In genomic region chr4:95051689-95052026, GRCh38 we compare ENCODE assay signal across 24 cellular contexts.
A peak's percentile ranks its signal among the peaks of the same experiment; 100 is the strongest.
DNase-seq lines count a peak whose midpoint lies in the region; ATAC-seq, FAIRE-seq and TF ChIP-seq lines count a peak whose summit lies in the region.
"Had no signal": no experiment of that assay in that cellular context is flagged by ENCODE, and none has a peak within 500 bp of the region (broad histone marks: within the 10 kb centered on the region; RNA-seq: fewer than 3 reads in every experiment).

No MANE protein-coding gene starts in this region.

- no peak overlapping the region for H2BK15ac ChIP-seq in neuronal stem cell (ENCODE audit: low read length)

- TF ChIP-seq CTCF in DND-41 (IDR thresholded peaks at IDR 0.05; ENCODE audit: borderline replicate concordance, extremely low read depth, low read length, poor library complexity, severe bottlenecking) (no peak), K562 (IDR thresholded peaks at IDR 0.05 in 2 of 3, conservative IDR thresholded peaks at IDR 0.05 in 1 of 3; ENCODE audit: insufficient read depth in 2 of 3, low read depth in 1 of 3, low read length in 3 of 3) (no peak), endothelial cell of umbilical vein (IDR thresholded peaks at IDR 0.05; ENCODE audit: extremely low read depth in 1 of 2, insufficient read depth in 1 of 2, low read depth in 1 of 2, low read length in 2 of 2) (no peak)

- no peak overlapping the region for H2AK5ac ChIP-seq in neuronal stem cell (ENCODE audit: low read depth, low read length)

- no peak overlapping the region for H3K23ac ChIP-seq in neuronal stem cell (ENCODE audit: low read depth, low read length, poor library complexity)

- H3K4me1 ChIP-seq in DND-41 (ENCODE audit: insufficient read depth, low read length) (peaks cover 49% of the 10 kb centered on the region), K562 (replicated peaks in 1 of 2; ENCODE audit: control insufficient read depth in 2 of 2, insufficient read depth in 2 of 2, low read length in 2 of 2) (no peaks in the 10 kb centered on the region), endothelial cell of umbilical vein (ENCODE audit: control insufficient read depth, extremely low read depth, insufficient read depth, low read length) (no peaks in the 10 kb centered on the region), neuronal stem cell (ENCODE audit: control insufficient read depth in 2 of 2, insufficient read depth in 1 of 2, low read depth in 1 of 2, low read length in 2 of 2) (peaks cover 4 to 35% of the 10 kb centered on the region in 2 donors)

- no peak overlapping the region for H3K14ac ChIP-seq in neuronal stem cell (ENCODE audit: low read length)

- no peaks in the 10 kb centered on the region for H3K79me1 ChIP-seq in neuronal stem cell (ENCODE audit: low read depth, low read length)

- TF ChIP-seq EP300 in K562 (IDR thresholded peaks at IDR 0.05; ENCODE audit: low read length): no peak

- H3K9me3 ChIP-seq in DND-41 (ENCODE audit: insufficient read depth, low read length, severe bottlenecking) (no peaks in the 10 kb centered on the region), K562 (replicated peaks; ENCODE audit: control insufficient read depth, insufficient read depth, low read depth, low read length) (no peaks in the 10 kb centered on the region), endothelial cell of umbilical vein (replicated peaks; ENCODE audit: control insufficient read depth, insufficient read depth, low read length) (no peaks in the 10 kb centered on the region), neuronal stem cell (replicated peaks in 1 of 2; ENCODE audit: control insufficient read depth in 2 of 2, insufficient read depth in 1 of 2, low read depth in 1 of 2, low read length in 2 of 2) (no peaks in the 10 kb centered on the region)
- H3K9me3 ChIP-seq: esophagus muscularis mucosa, tibial nerve had no signal

- H2AFZ ChIP-seq in DND-41 (ENCODE audit: low read depth, low read length) (peak overlapping the region; percentile 64), K562 (ENCODE audit: low read depth, low read length) (peak overlapping the region; percentile 40), endothelial cell of umbilical vein (ENCODE audit: low read depth, low read length) (peak overlapping the region; percentile 85), neuronal stem cell (ENCODE audit: low read length) (no peak overlapping the region)

- H3K27me3 ChIP-seq in DND-41 (ENCODE audit: insufficient read depth, low read length, poor library complexity) (no peaks in the 10 kb centered on the region), K562 (ENCODE audit: control insufficient read depth in 2 of 2, insufficient read depth in 2 of 2, low read length in 2 of 2) (no peaks in the 10 kb centered on the region), endothelial cell of umbilical vein (ENCODE audit: control insufficient read depth in 2 of 2, insufficient read depth in 2 of 2, low read length in 2 of 2) (no peaks in the 10 kb centered on the region), neuronal stem cell (ENCODE audit: control insufficient read depth in 3 of 3, insufficient read depth in 3 of 3, low read depth in 1 of 3, low read length in 3 of 3) (no peaks in the 10 kb centered on the region)
- H3K27me3 ChIP-seq: esophagus muscularis mucosa, tibial nerve had no signal

- no peak; the same call in 1 of the 3 replicates for ATAC-seq in DND-41 (ENCODE audit: insufficient read depth, low read depth)
- no peak for ATAC-seq in K562
- no peak for ATAC-seq in GM21723 (IDR thresholded peaks at IDR 0.05; ENCODE audit: unreplicated experiment)
- ATAC-seq in HG03095 (IDR thresholded peaks at IDR 0.05; ENCODE audit: unreplicated experiment): no peak
- ATAC-seq: activated CD8-positive, alpha-beta T cell treated with anti-CD3 and anti-CD28 coated beads for 36 hours; CD8-positive, alpha-beta T cell; effector memory CD8-positive, alpha-beta T cell; stimulated activated naive CD8-positive, alpha-beta T cell treated with anti-CD3 and anti-CD28 coated beads, Interleukin-15, amount 100 ng/mL, for 72 hours had no signal

- no peak for TF ChIP-seq POLR2A in K562 (conservative IDR thresholded peaks at IDR 0.05)
- TF ChIP-seq POLR2A in endothelial cell of umbilical vein (IDR thresholded peaks at IDR 0.05; ENCODE audit: low read depth, low read length): no peak

- DNase-seq in DND-41 (no peak), K562 (ENCODE audit: extremely low read depth in 1 of 4, low spot score in 3 of 4) (no peak), endothelial cell of umbilical vein (ENCODE audit: low read depth, low spot score) (no peak), neuronal stem cell (ENCODE audit: low spot score) (no peak), NCI-H1694 treated with DMSO at 0.1 percent for 48 hours (lab: John Stamatoyannopoulos, UW) (no peak), UCSD-AML1 (lab: John Stamatoyannopoulos, UW; ENCODE audit: unreplicated experiment) (no peak)
- DNase-seq: activated CD8-positive, alpha-beta T cell treated with anti-CD3 and anti-CD28 coated beads for 36 hours; CD8-positive, alpha-beta T cell; effector memory CD8-positive, alpha-beta T cell; foreskin melanocyte; left cardiac atrium; mammary epithelial cell; NCI-H1092 treated with DMSO at 0.1 percent for 48 hours; NCI-H2029 treated with DMSO at 0.1 percent for 48 hours; NCI-H2227 treated with DMSO at 0.1 percent for 48 hours; RPMI8226; stimulated activated CD4-positive, alpha-beta T cell treated with anti-CD3 and anti-CD28 coated beads, Interleukin-1b, Interleukin-23, amount 100 ng/mL, for 48 hours; stimulated activated CD8-positive, alpha-beta memory T cell treated with anti-CD3 and anti-CD28 coated beads, Interleukin-4, amount 100 ng/mL, for 48 hours; stimulated activated naive CD8-positive, alpha-beta T cell treated with anti-CD3 and anti-CD28 coated beads, Interleukin-15, amount 100 ng/mL, for 72 hours had no signal

- H3K18ac ChIP-seq in neuronal stem cell (ENCODE audit: low read length): peak overlapping the region; percentile 33

- FAIRE-seq in K562 (lab: Jason Lieb, UNC) (no peak), endothelial cell of umbilical vein (lab: Jason Lieb, UNC) (no peak)

- CTCF ChIA-PET in K562 (lab: Yijun Ruan, JAX; ENCODE audit: low intra/inter-chr PET ratio) (no interaction called here), endothelial cell of umbilical vein (lab: Charles Lee) (interaction anchor here (1.3 kb wide), 1 partner anchor 12 kb away, joined by 3 read pairs; no protein-coding TSS in a partner anchor)

- H3K27ac ChIP-seq in DND-41 (ENCODE audit: low read length): peak overlapping the region; percentile 66; the same call in 1 of the 2 replicates
- H3K27ac ChIP-seq in K562 (ENCODE audit: extremely low read depth, low read depth, low read length): no peak overlapping the region
- no peak overlapping the region for H3K27ac ChIP-seq in endothelial cell of umbilical vein (ENCODE audit: insufficient read depth, low read depth, low read length)
- peak overlapping the region; percentile 47 for H3K27ac ChIP-seq in neuronal stem cell (replicated peaks; ENCODE audit: low read length)
- H3K27ac ChIP-seq: esophagus muscularis mucosa had no signal

- H4K20me1 ChIP-seq in DND-41 (ENCODE audit: insufficient read depth, low read length): no peaks in the 10 kb centered on the region
- no peaks in the 10 kb centered on the region for H4K20me1 ChIP-seq in K562 (replicated peaks; ENCODE audit: control insufficient read depth, insufficient read depth, low read length)
- no peaks in the 10 kb centered on the region for H4K20me1 ChIP-seq in endothelial cell of umbilical vein (replicated peaks; ENCODE audit: control insufficient read depth, extremely low read depth, insufficient read depth, low read length)

- no peak for TF ChIP-seq RAD21 in K562 (CRISPR knock-in tag; conservative IDR thresholded peaks at IDR 0.05 in 1 of 2, IDR thresholded peaks at IDR 0.05 in 1 of 2)

- in situ Hi-C loops in K562 (cut with MboI): no loop called here

- dilution Hi-C loops in endothelial cell of umbilical vein (cut with MboI; ENCODE audit: extremely low pct_ligation_motif_present, low sequenced_read_pairs): no loop called here

- H3K79me2 ChIP-seq in DND-41 (ENCODE audit: insufficient read depth, low read length): no peaks in the 10 kb centered on the region
- no peaks in the 10 kb centered on the region for H3K79me2 ChIP-seq in K562 (ENCODE audit: control insufficient read depth, insufficient read depth, low read length)
- H3K79me2 ChIP-seq in endothelial cell of umbilical vein (ENCODE audit: control insufficient read depth, insufficient read depth, low read length): no peaks in the 10 kb centered on the region

- H2BK12ac ChIP-seq in neuronal stem cell (ENCODE audit: low read length): no peak overlapping the region

- no peaks in the 10 kb centered on the region for H3K9me1 ChIP-seq in K562 (ENCODE audit: control insufficient read depth, insufficient read depth, low read length)
- H3K9me1 ChIP-seq in endothelial cell of umbilical vein (replicated peaks; ENCODE audit: control insufficient read depth, extremely low read depth, insufficient read depth, low read length): no peaks in the 10 kb centered on the region

- POLR2A ChIA-PET in K562 (lab: Yijun Ruan, JAX): interaction anchor here (0.6 kb wide), 1 partner anchor 19 kb away, joined by 3 read pairs; no protein-coding TSS in a partner anchor
- POLR2A ChIA-PET in endothelial cell of umbilical vein (lab: Charles Lee): no interaction called here

- H3K4me2 ChIP-seq in DND-41 (ENCODE audit: insufficient read depth, low read length): peak overlapping the region; percentile 43; the same call in 1 of the 2 replicates
- no peak overlapping the region for H3K4me2 ChIP-seq in K562 (ENCODE audit: insufficient read depth, low read length)
- no peak overlapping the region for H3K4me2 ChIP-seq in endothelial cell of umbilical vein (ENCODE audit: insufficient read depth, low read length)
- H3K4me2 ChIP-seq in neuronal stem cell (ENCODE audit: insufficient read depth, low read length, poor library complexity, severe bottlenecking): no peak overlapping the region
- H3K4me2 ChIP-seq: smooth muscle cell had no signal

- no peak overlapping the region for H2BK5ac ChIP-seq in neuronal stem cell (ENCODE audit: low read length)

- 0% methylated on average over 2 of the region's 2 CpGs for WGBS in K562 (ENCODE audit: insufficient coverage, low coverage, missing lambda C conversion rate)
- no CpG with 5 or more reads among the region's 2 CpGs for WGBS in neuronal stem cell (ENCODE audit: extremely low coverage in 2 of 2, insufficient read length in 2 of 2, insufficient replicate concordance in 1 of 2), 2 donors

- H3K36me3 ChIP-seq in DND-41 (ENCODE audit: insufficient read depth, low read length): no peaks in the 10 kb centered on the region
- no peaks in the 10 kb centered on the region for H3K36me3 ChIP-seq in K562 (ENCODE audit: control insufficient read depth, insufficient read depth, low read length)
- H3K36me3 ChIP-seq in endothelial cell of umbilical vein (ENCODE audit: control insufficient read depth in 2 of 2, extremely low read depth in 1 of 2, insufficient read depth in 2 of 2, low read length in 2 of 2): no peaks in the 10 kb centered on the region
- peaks cover 0 to 6% of the 10 kb centered on the region in 2 donors for H3K36me3 ChIP-seq in neuronal stem cell (replicated peaks in 1 of 2; ENCODE audit: control insufficient read depth in 2 of 2, insufficient read depth in 2 of 2, low read length in 2 of 2)
- H3K36me3 ChIP-seq: esophagus muscularis mucosa, tibial nerve had no signal

- no peak overlapping the region for H3K4ac ChIP-seq in neuronal stem cell (ENCODE audit: low read length)

- no peak overlapping the region for H4K91ac ChIP-seq in neuronal stem cell (ENCODE audit: low read depth, low read length, poor library complexity)

- intact Hi-C loops in K562 (cut with micrococcal nuclease): no loop called here
- intact Hi-C loops in endothelial cell of umbilical vein (cut with micrococcal nuclease): no loop called here

- BruUV-seq in K562 (replicated peaks; lab: Mats Ljungman, UMichigan) (no TSS peak), endothelial cell of umbilical vein (replicated peaks; lab: Mats Ljungman, UMichigan) (no TSS peak)

- H3K4me3 ChIP-seq in DND-41 (ENCODE audit: low read depth in 1 of 2, low read length in 2 of 2) (no peak overlapping the region), K562 (no peak overlapping the region), endothelial cell of umbilical vein (replicated peaks in 1 of 3; ENCODE audit: insufficient read depth in 1 of 3, low read depth in 1 of 3, low read length in 3 of 3) (no peak overlapping the region), neuronal stem cell (ENCODE audit: low read length in 2 of 2) (peak overlapping the region in 1 of 2 donors; percentile 54)
- H3K4me3 ChIP-seq: smooth muscle cell had no signal

- no peak overlapping the region for H2BK120ac ChIP-seq in neuronal stem cell (ENCODE audit: low read depth, low read length)

- H3K9ac ChIP-seq in DND-41 (ENCODE audit: low read depth, low read length) (no peak overlapping the region; the same call in 1 of the 2 replicates), K562 (ENCODE audit: insufficient read depth in 1 of 2, low read depth in 2 of 2, low read length in 2 of 2) (no peak overlapping the region; a peak in 1 of 4 replicates), endothelial cell of umbilical vein (replicated peaks; ENCODE audit: extremely low read depth, insufficient read depth, low read length) (no peak overlapping the region), neuronal stem cell (ENCODE audit: low read depth, low read length, poor library complexity) (no peak overlapping the region)

- no peak overlapping the region for H4K8ac ChIP-seq in neuronal stem cell (ENCODE audit: low read depth, low read length)

Comparison
In these comparisons a context has a peak if more than half of its experiments do, and no peak if none do; other contexts are left out.
1. H3K27ac ChIP-seq: peak in DND-41 (single experiment) and neuronal stem cell (single experiment); none in K562 (single experiment) and endothelial cell of umbilical vein (single experiment).